ENCODE assay signal across 15 cellular contexts in genomic region chr3:33071946-33072345, GRCh38.
"Had no signal": no experiment of that assay in that cellular context is flagged by ENCODE, and none has a peak within 500 bp of the region (broad histone marks: within the 10 kb centered on the region; RNA-seq: fewer than 3 reads in every experiment).

No MANE protein-coding gene starts in this region.

- H3K4me3 Mint-ChIP-seq: naive B cell; stimulated activated naive B cell treated with anti-CD40 and anti-IgM and Interleukin-4, amounts not matched to agents 10 μg/mL and 1 μg/mL and 100 μg/mL, for 72 hours had no signal

- DNase-seq: activated CD4-positive, alpha-beta T cell treated with anti-CD3 and anti-CD28 coated beads, Interleukin-2, amount 50 U/mL, for 1 hour; activated CD8-positive, alpha-beta memory T cell treated with anti-CD3 and anti-CD28 coated beads for 24 hours; aorta; cerebellar nuclear complex; dermis blood vessel endothelial cell; foreskin melanocyte; left cardiac atrium; lower lobe of right lung; naive B cell; ovary; sigmoid colon; stimulated activated CD4-positive, alpha-beta T cell treated with anti-CD3 and anti-CD28 coated beads, Interleukin-2, amount 100 ng/mL, for 24 hours; stimulated activated naive B cell treated with anti-CD40 and anti-IgM and Interleukin-4, amounts not matched to agents 10 μg/mL and 1 μg/mL and 100 μg/mL, for 72 hours; thyroid gland had no signal

- ATAC-seq: activated CD4-positive, CD25-positive, alpha-beta regulatory T cell treated with anti-CD3 and anti-CD28 coated beads, Interleukin-2, amount 50 U/mL, for 24 hours; left cardiac atrium; lower lobe of right lung; stimulated activated naive B cell treated with anti-CD40 and anti-IgM and Interleukin-4, amounts not matched to agents 10 μg/mL and 1 μg/mL and 100 μg/mL, for 72 hours had no signal

- H3K27me3 Mint-ChIP-seq: naive B cell; stimulated activated naive B cell treated with anti-CD40 and anti-IgM and Interleukin-4, amounts not matched to agents 10 μg/mL and 1 μg/mL and 100 μg/mL, for 72 hours had no signal

- H3K27ac Mint-ChIP-seq: stimulated activated naive B cell treated with anti-CD40 and anti-IgM and Interleukin-4, amounts not matched to agents 10 μg/mL and 1 μg/mL and 100 μg/mL, for 72 hours had no signal

- H3K9me3 Mint-ChIP-seq: naive B cell; stimulated activated naive B cell treated with anti-CD40 and anti-IgM and Interleukin-4, amounts not matched to agents 10 μg/mL and 1 μg/mL and 100 μg/mL, for 72 hours had no signal
